15 cellular contexts compared by ENCODE assay signal in genomic region chr2:134365356-134365755, GRCh38.
A peak's percentile ranks its signal among the peaks of the same experiment; 100 is the strongest.
DNase-seq lines count a peak whose midpoint lies in the region; ATAC-seq and TF ChIP-seq lines count a peak whose summit lies in the region.
"Had no signal": no experiment of that assay in that cellular context is flagged by ENCODE, and none has a peak within 500 bp of the region (broad histone marks: within the 10 kb centered on the region; RNA-seq: fewer than 3 reads in every experiment).

No MANE protein-coding gene starts in this region.

- H3K4me3 ChIP-seq in AG09309 (ENCODE audit: control insufficient read depth, low read depth, low read length), result no peak overlapping the region
- H3K4me3 ChIP-seq: mucosa of descending colon had no signal

- H3K4me3 Mint-ChIP-seq in glutamatergic neuron (ENCODE audit: unreplicated experiment), result no peak overlapping the region
- H3K4me3 Mint-ChIP-seq in stimulated activated naive CD8-positive, alpha-beta T cell treated with anti-CD3 and anti-CD28 coated beads, Interleukin-15, amount 100 ng/mL, for 72 hours, result no peak overlapping the region
- H3K4me3 Mint-ChIP-seq: CD4-positive, alpha-beta T cell; immature natural killer cell had no signal

- H3K36me3 Mint-ChIP-seq in glutamatergic neuron (ENCODE audit: unreplicated experiment), result peaks cover 6% of the 10 kb centered on the region

- DNase-seq in AG09309 (ENCODE audit: low read depth) (no peak), RPMI7951 (ENCODE audit: low read depth) (peak; percentile 31), iPS-NIHi11 (ENCODE audit: low spot score) (peak; percentile 53), glutamatergic neuron (no peak), AG20443 (ENCODE audit: low spot score) (no peak), T-helper 2 cell (no peak)
- DNase-seq in stimulated activated naive CD8-positive, alpha-beta T cell treated with anti-CD3 and anti-CD28 coated beads, Interleukin-15, amount 100 ng/mL, for 72 hours, result no peak
- DNase-seq: CD4-positive, alpha-beta T cell; immature natural killer cell; NCI-H2171; stimulated activated CD4-positive, alpha-beta T cell treated with anti-CD3 and anti-CD28 coated beads, Interleukin-2, amount 100 ng/mL, for 48 hours; stimulated activated naive CD4-positive, alpha-beta T cell treated with Interleukin-2 at 50 U/mL for 16 hours had no signal

- peaks cover 1% of the 10 kb centered on the region for H3K27me3 Mint-ChIP-seq in glutamatergic neuron (ENCODE audit: unreplicated experiment)
- H3K27me3 Mint-ChIP-seq in stimulated activated naive CD8-positive, alpha-beta T cell treated with anti-CD3 and anti-CD28 coated beads, Interleukin-15, amount 100 ng/mL, for 72 hours, result no peaks in the 10 kb centered on the region
- H3K27me3 Mint-ChIP-seq: CD4-positive, alpha-beta T cell had no signal

- H3K27ac Mint-ChIP-seq in glutamatergic neuron (ENCODE audit: unreplicated experiment), result no peak overlapping the region
- H3K27ac Mint-ChIP-seq in stimulated activated naive CD8-positive, alpha-beta T cell treated with anti-CD3 and anti-CD28 coated beads, Interleukin-15, amount 100 ng/mL, for 72 hours, result no peak overlapping the region
- H3K27ac Mint-ChIP-seq: activated naive CD4-positive, alpha-beta T cell treated with anti-CD3 and anti-CD28 coated beads, Interleukin-2, amount 50 U/mL, for 72 hours; CD4-positive, alpha-beta T cell; immature natural killer cell had no signal

- peaks cover 2% of the 10 kb centered on the region for H3K9me3 Mint-ChIP-seq in glutamatergic neuron (ENCODE audit: unreplicated experiment)
- H3K9me3 Mint-ChIP-seq in stimulated activated naive CD8-positive, alpha-beta T cell treated with anti-CD3 and anti-CD28 coated beads, Interleukin-15, amount 100 ng/mL, for 72 hours, result no peaks in the 10 kb centered on the region
- H3K9me3 Mint-ChIP-seq: activated naive CD4-positive, alpha-beta T cell treated with anti-CD3 and anti-CD28 coated beads, Interleukin-2, amount 50 U/mL, for 72 hours; CD4-positive, alpha-beta T cell; immature natural killer cell had no signal

- H3K4me1 Mint-ChIP-seq in glutamatergic neuron (ENCODE audit: low read depth, unreplicated experiment), result peaks cover 10% of the 10 kb centered on the region
- H3K4me1 Mint-ChIP-seq in stimulated activated naive CD8-positive, alpha-beta T cell treated with anti-CD3 and anti-CD28 coated beads, Interleukin-15, amount 100 ng/mL, for 72 hours, result peaks cover 32% of the 10 kb centered on the region

- TF ChIP-seq CTCF in AG09309 (IDR thresholded peaks at IDR 0.05; ENCODE audit: control insufficient read depth, insufficient read depth, low read depth, low read length, missing control alignments) (peak; percentile 14), GM12873 (IDR thresholded peaks at IDR 0.05; ENCODE audit: insufficient read depth, low read depth, low read length, missing control alignments) (peak; percentile 38), glutamatergic neuron (IDR thresholded peaks at IDR 0.05; ENCODE audit: partially characterized antibody, unreplicated experiment) (no peak)

- no peak for ATAC-seq in stimulated activated naive CD8-positive, alpha-beta T cell treated with anti-CD3 and anti-CD28 coated beads, Interleukin-15, amount 100 ng/mL, for 72 hours
- ATAC-seq: activated naive CD4-positive, alpha-beta T cell treated with anti-CD3 and anti-CD28 coated beads, Interleukin-2, amount 50 U/mL, for 72 hours; mucosa of descending colon had no signal

Comparison
In these comparisons a context has a peak if more than half of its experiments do, and no peak if none do; other contexts are left out.
1. DNase-seq: peak in RPMI7951 (single experiment) and iPS-NIHi11 (single experiment); none in AG09309 (single experiment), glutamatergic neuron (single experiment), AG20443 (single experiment), T-helper 2 cell (0 of 5) and stimulated activated naive CD8-positive, alpha-beta T cell treated with anti-CD3 and anti-CD28 coated beads, Interleukin-15, amount 100 ng/mL, for 72 hours (0 of 2).